ENCODE assay signal across 18 cellular contexts in the genomic region with DNA sequence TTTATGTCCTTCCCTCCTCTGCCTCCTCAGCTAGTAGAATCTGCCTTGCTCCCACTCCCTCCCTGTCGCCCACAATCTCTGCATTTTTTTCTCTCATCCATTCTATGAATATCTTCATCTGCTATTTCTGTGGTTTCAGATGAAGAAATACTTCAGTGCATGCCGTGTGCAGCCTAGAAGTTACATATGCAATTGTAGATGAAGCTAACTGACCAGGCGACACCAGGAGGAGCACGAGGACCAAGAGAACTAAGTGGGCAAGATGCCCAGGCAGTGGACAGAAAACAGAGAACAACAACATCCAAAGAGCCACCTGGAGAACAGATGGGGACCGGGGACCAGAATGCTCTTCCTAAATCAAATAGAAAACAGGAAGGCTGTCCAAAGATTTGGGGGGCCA.
A peak's percentile ranks its signal among the peaks of the same experiment; 100 is the strongest.
DNase-seq lines count a peak whose midpoint lies in the region; FAIRE-seq and TF ChIP-seq lines count a peak whose summit lies in the region.
"Had no signal": no experiment of that assay in that cellular context is flagged by ENCODE, and none has a peak within 500 bp of the region (broad histone marks: within the 10 kb centered on the region; RNA-seq: fewer than 3 reads in every experiment).

No MANE protein-coding gene starts in this region.

- no peak overlapping the region for H3K4me3 ChIP-seq in AG10803 (ENCODE audit: low read length)
- no peak overlapping the region for H3K4me3 ChIP-seq in HFF-Myc (replicated peaks; ENCODE audit: low read depth, low read length)
- H3K4me3 ChIP-seq: esophagus muscularis mucosa, testis had no signal

- DNase-seq in AG10803 (ENCODE audit: low read depth) (peak; percentile 81), HFF-Myc (ENCODE audit: extremely low read depth, low read depth) (peak; percentile 43), anterior cingulate cortex (lab: John Stamatoyannopoulos, UW) (peak in 33 of 58 donors; percentile 1 to 51 (median 19)), medulla oblongata (ENCODE audit: extremely low spot score) (peak; percentile 60), D721Med (ENCODE audit: insufficient read length, low spot score) (no peak), GM10248 (ENCODE audit: extremely low spot score) (no peak), NCI-H1048 (lab: John Stamatoyannopoulos, UW) (no peak)
- DNase-seq in activated naive CD4-positive, alpha-beta T cell treated with Interleukin-2 at 50 U/mL for 16 hours, result no peak
- DNase-seq: activated CD4-positive, alpha-beta T cell treated with anti-CD3 and anti-CD28 coated beads for 1 hour; activated T-cell treated with anti-CD3 and anti-CD28 coated beads, Interleukin-2, amount 50 U/mL, for 1 hour; cortex of kidney; DND-41; mesenchymal stem cell; NCI-H1417; NCI-H524; stimulated activated CD4-positive, alpha-beta T cell treated with anti-CD3 and anti-CD28 coated beads, Interleukin-12 subunit alpha, Interleukin-12 subunit beta, amount 100 ng/mL, for 4 hours; testis had no signal

- peak; percentile 27; the same call in 1 of the 2 replicates for TF ChIP-seq CTCF in AG10803 (conservative IDR thresholded peaks at IDR 0.05; ENCODE audit: low read length)
- TF ChIP-seq CTCF in HFF-Myc (IDR thresholded peaks at IDR 0.05; ENCODE audit: low read depth, low read length, missing control alignments), result no peak
- TF ChIP-seq CTCF in D721Med (IDR thresholded peaks at IDR 0.05; ENCODE audit: insufficient read depth, missing control alignments), result no peak
- no peak for TF ChIP-seq CTCF in GM10248 (IDR thresholded peaks at IDR 0.05; ENCODE audit: control extremely low read depth, extremely low read depth, low read depth, missing control alignments)

- FAIRE-seq in D721Med (lab: Jason Lieb, UNC), result no peak

- CTCF ChIA-PET in GM10248 (lab: Yijun Ruan, JAX), result interaction anchor here (1.7 kb wide), 1 partner anchor 11 kb away, joined by 11 read pairs; no protein-coding TSS in a partner anchor

- POLR2A ChIA-PET in GM10248 (lab: Yijun Ruan, JAX), result no interaction called here

Comparison
In these comparisons a context has a peak if more than half of its experiments do, and no peak if none do; other contexts are left out.
1. DNase-seq: peak in AG10803 (single experiment), HFF-Myc (single experiment), anterior cingulate cortex (33 of 58) and medulla oblongata (single experiment); none in D721Med (single experiment), activated naive CD4-positive, alpha-beta T cell treated with Interleukin-2 at 50 U/mL for 16 hours (single experiment), GM10248 (single experiment) and NCI-H1048 (single experiment).